Comparison of ENCODE assay signal across 8 cellular contexts in the genomic region with DNA sequence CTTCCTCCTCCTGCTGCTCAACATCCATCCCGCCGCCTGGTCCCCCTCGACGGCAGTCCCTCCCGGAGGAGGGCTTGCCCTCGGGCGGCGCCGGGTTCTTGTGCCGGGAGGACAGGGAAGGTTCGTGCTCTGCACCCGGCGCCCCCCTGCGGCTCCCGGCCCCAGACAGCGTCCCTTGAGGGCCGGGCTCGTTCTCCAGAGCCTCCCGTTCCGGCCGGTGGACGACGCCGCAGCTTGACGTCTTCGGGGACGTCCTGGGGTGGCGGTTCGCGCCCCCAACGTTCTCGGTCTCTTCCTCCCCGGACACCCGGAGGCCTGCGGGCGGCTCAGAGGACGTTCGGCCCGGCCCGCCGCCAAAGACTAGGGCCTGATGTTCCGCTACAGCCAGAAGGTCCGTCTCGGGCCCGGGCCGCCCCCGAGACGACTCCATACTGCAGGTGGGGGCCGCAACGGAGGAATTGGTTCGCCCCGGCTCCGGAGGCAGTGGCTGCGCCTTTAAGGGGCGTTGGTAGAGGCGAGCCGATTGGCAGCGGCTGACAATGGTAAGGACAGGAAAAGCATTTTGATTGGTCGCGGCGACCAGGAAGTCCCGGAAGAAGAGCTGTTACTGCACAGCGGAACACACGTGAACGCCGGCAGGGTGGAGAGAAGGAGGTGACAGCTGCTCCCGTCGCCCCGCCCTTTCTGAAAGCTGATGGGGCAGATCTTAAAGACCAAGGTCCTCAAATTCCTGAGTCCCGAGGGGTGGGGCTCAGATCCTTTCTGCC. TPM values are rescaled to one million over a fixed set of nuclear protein-coding genes. Genes with fewer than 3 reads are reported as not detected.
DNase-seq lines count a peak whose midpoint lies in the region; ATAC-seq and TF ChIP-seq lines count a peak whose summit lies in the region.

Gene BORCS6, minus strand, starts transcription at position 470 of the 767 bp plus-strand sequence. Its CDS starts 40 bp downstream, at position 430.

- H3K9me3 ChIP-seq in KOPT-K1 (ENCODE audit: insufficient read depth, low read length, poor library complexity, severe bottlenecking) (no peaks in the 10 kb centered on the region), Peyer's patch (no peaks in the 10 kb centered on the region), esophagus squamous epithelium (no peaks in the 10 kb centered on the region)

- no peaks in the 10 kb centered on the region for H3K27me3 ChIP-seq in Peyer's patch
- H3K27me3 ChIP-seq in esophagus squamous epithelium = no peaks in the 10 kb centered on the region

- peak; percentile 88 to 92 for TF ChIP-seq POLR2A in Peyer's patch (IDR thresholded peaks at IDR 0.05)
- peak in 3 of 4 donors; percentile 77 to 92 (median 82) for TF ChIP-seq POLR2A in esophagus squamous epithelium (IDR thresholded peaks at IDR 0.05)

- H3K36me3 Mint-ChIP-seq in activated T-cell treated with anti-CD3 and anti-CD28 coated beads, Interleukin-2, amount 50 U/mL, for 72 hours (ENCODE audit: insufficient read depth in 2 of 2) = no peaks in the 10 kb centered on the region
- no peaks in the 10 kb centered on the region for H3K36me3 Mint-ChIP-seq in naive B cell
- H3K36me3 Mint-ChIP-seq in stimulated activated memory B cell treated with anti-CD40 and anti-IgM and Interleukin-4, amounts not matched to agents 10 μg/mL and 1 μg/mL and 100 μg/mL, for 72 hours = no peaks in the 10 kb centered on the region

- H3K27ac ChIP-seq in KOPT-K1 (ENCODE audit: low read depth, low read length, poor library complexity, severe bottlenecking) = peak within 1 kb of the TSS; percentile 73
- H3K27ac ChIP-seq in Peyer's patch = peak within 1 kb of the TSS; percentile 94 to 99 (median 98)
- peak within 1 kb of the TSS; percentile 96 to 99 (median 98) for H3K27ac ChIP-seq in esophagus squamous epithelium

- intact Hi-C loops in esophagus squamous epithelium (cut with DNase I) = no loop called here

- ATAC-seq in GM21723 (IDR thresholded peaks at IDR 0.05; ENCODE audit: unreplicated experiment) (peak; percentile 44), naive B cell (ENCODE audit: low read depth in 2 of 2) (peak; percentile 66 to 69)
- peak; percentile 66 for ATAC-seq in activated T-cell treated with anti-CD3 and anti-CD28 coated beads, Interleukin-2, amount 50 U/mL, for 72 hours (replicated peaks in 1 of 2)
- ATAC-seq in stimulated activated memory B cell treated with anti-CD40 and anti-IgM and Interleukin-4, amounts not matched to agents 10 μg/mL and 1 μg/mL and 100 μg/mL, for 72 hours = peak; percentile 87

- 0% methylated on average over 9 to 12 of the region's 70 CpGs for WGBS in esophagus squamous epithelium, 2 donors

- peak; percentile 99 for DNase-seq in DMS53 treated with DMSO at 0.1 percent for 48 hours (lab: John Stamatoyannopoulos, UW; ENCODE audit: unreplicated experiment)
- DNase-seq in Peyer's patch = peak; percentile 97 to 99 (median 99)
- DNase-seq in activated T-cell treated with anti-CD3 and anti-CD28 coated beads, Interleukin-2, amount 50 U/mL, for 72 hours = peak; percentile 93 to 97
- DNase-seq in esophagus squamous epithelium (lab: John Stamatoyannopoulos, UW) = peak; percentile 92
- DNase-seq in naive B cell = peak; percentile 94

- peaks cover 12% of the 10 kb centered on the region for H3K4me1 Mint-ChIP-seq in activated T-cell treated with anti-CD3 and anti-CD28 coated beads, Interleukin-2, amount 50 U/mL, for 72 hours (ENCODE audit: low read depth)
- peaks cover 5 to 13% (median 11%) of the 10 kb centered on the region in 3 donors for H3K4me1 Mint-ChIP-seq in naive B cell
- H3K4me1 Mint-ChIP-seq in stimulated activated memory B cell treated with anti-CD40 and anti-IgM and Interleukin-4, amounts not matched to agents 10 μg/mL and 1 μg/mL and 100 μg/mL, for 72 hours = peaks cover 6% of the 10 kb centered on the region

- H3K4me3 Mint-ChIP-seq in activated T-cell treated with anti-CD3 and anti-CD28 coated beads, Interleukin-2, amount 50 U/mL, for 72 hours = no peak within 1 kb of the TSS
- H3K4me3 Mint-ChIP-seq in naive B cell = no peak within 1 kb of the TSS
- no peak within 1 kb of the TSS for H3K4me3 Mint-ChIP-seq in stimulated activated memory B cell treated with anti-CD40 and anti-IgM and Interleukin-4, amounts not matched to agents 10 μg/mL and 1 μg/mL and 100 μg/mL, for 72 hours

- peak within 1 kb of the TSS; percentile 82 for H3K27ac Mint-ChIP-seq in activated T-cell treated with anti-CD3 and anti-CD28 coated beads, Interleukin-2, amount 50 U/mL, for 72 hours
- peak within 1 kb of the TSS in 5 of 6 donors; percentile 77 to 96 (median 93) for H3K27ac Mint-ChIP-seq in naive B cell
- H3K27ac Mint-ChIP-seq in stimulated activated memory B cell treated with anti-CD40 and anti-IgM and Interleukin-4, amounts not matched to agents 10 μg/mL and 1 μg/mL and 100 μg/mL, for 72 hours = no peak within 1 kb of the TSS

- TF ChIP-seq CTCF in Peyer's patch (IDR thresholded peaks at IDR 0.05) = peak in 1 of 6 experiments; percentile 0
- no peak for TF ChIP-seq CTCF in esophagus squamous epithelium (IDR thresholded peaks at IDR 0.05)

- H3K4me1 ChIP-seq in Peyer's patch (peaks cover 3 to 32% (median 14%) of the 10 kb centered on the region in 4 donors), esophagus squamous epithelium (peaks cover 13 to 73% (median 31%) of the 10 kb centered on the region in 3 donors)

- H3K36me3 ChIP-seq in KOPT-K1 (ENCODE audit: insufficient read depth, low read length) = no peaks in the 10 kb centered on the region
- H3K36me3 ChIP-seq in Peyer's patch = no peaks in the 10 kb centered on the region
- no peaks in the 10 kb centered on the region for H3K36me3 ChIP-seq in esophagus squamous epithelium

- no peaks in the 10 kb centered on the region for H3K27me3 Mint-ChIP-seq in activated T-cell treated with anti-CD3 and anti-CD28 coated beads, Interleukin-2, amount 50 U/mL, for 72 hours (ENCODE audit: low read depth)
- no peaks in the 10 kb centered on the region for H3K27me3 Mint-ChIP-seq in naive B cell
- H3K27me3 Mint-ChIP-seq in stimulated activated memory B cell treated with anti-CD40 and anti-IgM and Interleukin-4, amounts not matched to agents 10 μg/mL and 1 μg/mL and 100 μg/mL, for 72 hours = no peaks in the 10 kb centered on the region

- H3K4me3 ChIP-seq in Peyer's patch = peak within 1 kb of the TSS; percentile 83 to 93 (median 88)
- H3K4me3 ChIP-seq in esophagus squamous epithelium = peak within 1 kb of the TSS; percentile 75 to 97 (median 86)

- no peaks in the 10 kb centered on the region for H3K9me3 Mint-ChIP-seq in activated T-cell treated with anti-CD3 and anti-CD28 coated beads, Interleukin-2, amount 50 U/mL, for 72 hours
- H3K9me3 Mint-ChIP-seq in naive B cell = no peaks in the 10 kb centered on the region
- H3K9me3 Mint-ChIP-seq in stimulated activated memory B cell treated with anti-CD40 and anti-IgM and Interleukin-4, amounts not matched to agents 10 μg/mL and 1 μg/mL and 100 μg/mL, for 72 hours = no peaks in the 10 kb centered on the region

RNA-seq across cellular contexts. Expression of gene BORCS6, which starts in this region (rescaled TPM):
- total RNA-seq in Peyer's patch (10 to 100 TPM; 12.6 to 22.6 (median 17.9) TPM), esophagus squamous epithelium (10 to 100 TPM in 3 of 4 donors, 1 to 10 TPM in 1; 8.8 to 16.5 (median 13.4) TPM)
- total RNA-seq in activated T-cell treated with anti-CD3 and anti-CD28 coated beads, Interleukin-2, amount 50 U/mL, for 72 hours = 1 to 10 TPM; 9.6 TPM
- 10 to 100 TPM; 14.8 to 24.2 (median 20.4) TPM for polyA plus RNA-seq in naive B cell (ENCODE audit: low read depth in 6 of 6)

Comparison
In these comparisons a context has a peak if more than half of its experiments do, and no peak if none do; other contexts are left out.
1. Peak in every context shown above with its lines: DNase-seq, ATAC-seq, H3K4me3 ChIP-seq and H3K27ac ChIP-seq.